ENCODE assay signal across 13 cellular contexts in genomic region chr9:123073991-123074422, GRCh38. TPM values are rescaled to one million over a fixed set of nuclear protein-coding genes. Genes with fewer than 3 reads are reported as not detected.
DNase-seq lines count a peak whose midpoint lies in the region; ATAC-seq and TF ChIP-seq lines count a peak whose summit lies in the region.
"Had no signal": no experiment of that assay in that cellular context is flagged by ENCODE, and none has a peak within 500 bp of the region (broad histone marks: within the 10 kb centered on the region; RNA-seq: fewer than 3 reads in every experiment).

No MANE protein-coding gene starts in this region.

- H3K4me3 ChIP-seq in AG10803 (ENCODE audit: low read length): peak overlapping the region; percentile 57
- no peak overlapping the region for H3K4me3 ChIP-seq in sigmoid colon

- H3K27me3 ChIP-seq in sigmoid colon: no peaks in the 10 kb centered on the region
- H3K27me3 ChIP-seq: heart left ventricle had no signal

- no peaks in the 10 kb centered on the region for H3K9me3 ChIP-seq in sigmoid colon
- H3K9me3 ChIP-seq: heart left ventricle had no signal

- WGBS in sigmoid colon, 2 donors: 76 to 83% methylated on average over 1 of the region's 1 CpG

- ATAC-seq in HG03565 (IDR thresholded peaks at IDR 0.05; ENCODE audit: unreplicated experiment): no peak
- ATAC-seq in GM21447 (IDR thresholded peaks at IDR 0.05; ENCODE audit: unreplicated experiment): no peak
- ATAC-seq: activated CD8-positive, alpha-beta T cell treated with anti-CD3 and anti-CD28 coated beads, Interleukin-2, amount 10 ng/mL, durations not matched to agents 7 days and 5 days; natural killer cell treated with Interleukin-12 subunit alpha and Interleukin-12 subunit beta and Interleukin-15 and Interleukin-18, amount 100 ng/mL, for 72 hours had no signal

- TF ChIP-seq CTCF in AG10803 (conservative IDR thresholded peaks at IDR 0.05; ENCODE audit: low read length) (peak; percentile 43), sigmoid colon (IDR thresholded peaks at IDR 0.05) (no peak)

- peak overlapping the region in 3 of 4 donors; percentile 35 to 44 (median 36) for H3K27ac ChIP-seq in sigmoid colon

- H3K4me1 ChIP-seq in sigmoid colon: peaks cover 0 to 14% (median 3%) of the 10 kb centered on the region in 4 donors

- TF ChIP-seq POLR2A in sigmoid colon (IDR thresholded peaks at IDR 0.05): no peak

- DNase-seq in AG10803 (ENCODE audit: low read depth) (peak; percentile 98), NCI-H226 (peak; percentile 23), fibroblast of peridontal ligament (ENCODE audit: extremely low read depth) (peak; percentile 90), sigmoid colon (no peak), NCI-H1694 (lab: John Stamatoyannopoulos, UW) (no peak), NCI-H1417 (lab: John Stamatoyannopoulos, UW) (no peak)
- DNase-seq: activated CD8-positive, alpha-beta T cell treated with anti-CD3 and anti-CD28 coated beads, Interleukin-2, amount 10 ng/mL, durations not matched to agents 7 days and 5 days; amniotic stem cell; heart left ventricle; NCI-H446 had no signal

- peaks cover 0 to 87% (median 20%) of the 10 kb centered on the region in 4 donors for H3K36me3 ChIP-seq in sigmoid colon

- intact Hi-C loops in sigmoid colon (cut with DNase I): no loop called here

- no peak for TF ChIP-seq EP300 in sigmoid colon (IDR thresholded peaks at IDR 0.05)

RNA-seq across cellular contexts. Expression of gene GPR21, which starts 40.5 kb away (rescaled TPM):
- 1 to 10 TPM in 3 of 4 donors, not detected in 1; 1.4 to 6.1 (median 1.5) TPM for total RNA-seq in sigmoid colon
- polyA plus RNA-seq in sigmoid colon: under 1 TPM in 1 of 3 donors, not detected in 2; 0.34 TPM

Comparison
In these comparisons a context has a peak if more than half of its experiments do, and no peak if none do; other contexts are left out.
1. DNase-seq: peak in AG10803 (single experiment), NCI-H226 (single experiment) and fibroblast of peridontal ligament (single experiment); none in sigmoid colon (single experiment), NCI-H1694 (single experiment) and NCI-H1417 (0 of 3).